ENCODE assay signal across 2 cellular contexts in genomic region chr9:136429075-136429628, GRCh38.
TF ChIP-seq lines count a peak whose summit lies in the region.

No MANE protein-coding gene starts in this region.

TF ChIP-seq in HCT116, 20 proteins besides CTCF, POLR2A, EP300 and RAD21:
- no peak for TF ChIP-seq EZH2phosphoT487 (IDR thresholded peaks at IDR 0.05; ENCODE audit: borderline replicate concordance)
- no peak for TF ChIP-seq SP1 (IDR thresholded peaks at IDR 0.05; ENCODE audit: low read depth)
- TF ChIP-seq ZNF274 (IDR thresholded peaks at IDR 0.05; ENCODE audit: low read depth, low read length): no peak
- no peak for TF ChIP-seq YY1 (IDR thresholded peaks at IDR 0.05; ENCODE audit: extremely low read depth, insufficient replicate concordance, low read depth, low read length)
- TF ChIP-seq SIN3A (IDR thresholded peaks at IDR 0.05; ENCODE audit: low read depth): no peak
- TF ChIP-seq FOSL1 (IDR thresholded peaks at IDR 0.05; ENCODE audit: low read depth): no peak
- TF ChIP-seq POLR2AphosphoS5 (IDR thresholded peaks at IDR 0.05; ENCODE audit: low read depth, low read length): no peak
- no peak for TF ChIP-seq EGR1 (IDR thresholded peaks at IDR 0.05; ENCODE audit: low read depth)
- TF ChIP-seq EZH2 (IDR thresholded peaks at IDR 0.05): no peak
- TF ChIP-seq CBX3 (IDR thresholded peaks at IDR 0.05; ENCODE audit: low read depth): no peak
- no peak for TF ChIP-seq ELF1 (IDR thresholded peaks at IDR 0.05; ENCODE audit: borderline replicate concordance, low read depth)
- TF ChIP-seq ZFX (IDR thresholded peaks at IDR 0.05): no peak
- no peak for TF ChIP-seq JUND (IDR thresholded peaks at IDR 0.05)
- no peak for TF ChIP-seq CEBPB (IDR thresholded peaks at IDR 0.05; ENCODE audit: low read depth)
- no peak for TF ChIP-seq TCF7L2 (IDR thresholded peaks at IDR 0.05; ENCODE audit: borderline replicate concordance, extremely low read depth, insufficient read depth, insufficient read length)

TF ChIP-seq in K562, 482 proteins besides CTCF, POLR2A, EP300 and RAD21:
- TF ChIP-seq POLR2G (IDR thresholded peaks at IDR 0.05; ENCODE audit: low read depth, low read length) (peak; percentile 55; the same call in 1 of the 2 replicates), E2F5 (CRISPR knock-in tag; IDR thresholded peaks at IDR 0.05) (no peak), FOS (IDR thresholded peaks at IDR 0.05; ENCODE audit: extremely low read depth, insufficient read length) (no peak), HDAC1 (IDR thresholded peaks at IDR 0.05) (no peak), RBFOX2 (IDR thresholded peaks at IDR 0.05; ENCODE audit: low read depth, low read length) (0 out of 2 replicates have a peak, but pooled peaks have one; percentile 18), ZBED1 (IDR thresholded peaks at IDR 0.05) (no peak)
- TF ChIP-seq, protein P1, sequence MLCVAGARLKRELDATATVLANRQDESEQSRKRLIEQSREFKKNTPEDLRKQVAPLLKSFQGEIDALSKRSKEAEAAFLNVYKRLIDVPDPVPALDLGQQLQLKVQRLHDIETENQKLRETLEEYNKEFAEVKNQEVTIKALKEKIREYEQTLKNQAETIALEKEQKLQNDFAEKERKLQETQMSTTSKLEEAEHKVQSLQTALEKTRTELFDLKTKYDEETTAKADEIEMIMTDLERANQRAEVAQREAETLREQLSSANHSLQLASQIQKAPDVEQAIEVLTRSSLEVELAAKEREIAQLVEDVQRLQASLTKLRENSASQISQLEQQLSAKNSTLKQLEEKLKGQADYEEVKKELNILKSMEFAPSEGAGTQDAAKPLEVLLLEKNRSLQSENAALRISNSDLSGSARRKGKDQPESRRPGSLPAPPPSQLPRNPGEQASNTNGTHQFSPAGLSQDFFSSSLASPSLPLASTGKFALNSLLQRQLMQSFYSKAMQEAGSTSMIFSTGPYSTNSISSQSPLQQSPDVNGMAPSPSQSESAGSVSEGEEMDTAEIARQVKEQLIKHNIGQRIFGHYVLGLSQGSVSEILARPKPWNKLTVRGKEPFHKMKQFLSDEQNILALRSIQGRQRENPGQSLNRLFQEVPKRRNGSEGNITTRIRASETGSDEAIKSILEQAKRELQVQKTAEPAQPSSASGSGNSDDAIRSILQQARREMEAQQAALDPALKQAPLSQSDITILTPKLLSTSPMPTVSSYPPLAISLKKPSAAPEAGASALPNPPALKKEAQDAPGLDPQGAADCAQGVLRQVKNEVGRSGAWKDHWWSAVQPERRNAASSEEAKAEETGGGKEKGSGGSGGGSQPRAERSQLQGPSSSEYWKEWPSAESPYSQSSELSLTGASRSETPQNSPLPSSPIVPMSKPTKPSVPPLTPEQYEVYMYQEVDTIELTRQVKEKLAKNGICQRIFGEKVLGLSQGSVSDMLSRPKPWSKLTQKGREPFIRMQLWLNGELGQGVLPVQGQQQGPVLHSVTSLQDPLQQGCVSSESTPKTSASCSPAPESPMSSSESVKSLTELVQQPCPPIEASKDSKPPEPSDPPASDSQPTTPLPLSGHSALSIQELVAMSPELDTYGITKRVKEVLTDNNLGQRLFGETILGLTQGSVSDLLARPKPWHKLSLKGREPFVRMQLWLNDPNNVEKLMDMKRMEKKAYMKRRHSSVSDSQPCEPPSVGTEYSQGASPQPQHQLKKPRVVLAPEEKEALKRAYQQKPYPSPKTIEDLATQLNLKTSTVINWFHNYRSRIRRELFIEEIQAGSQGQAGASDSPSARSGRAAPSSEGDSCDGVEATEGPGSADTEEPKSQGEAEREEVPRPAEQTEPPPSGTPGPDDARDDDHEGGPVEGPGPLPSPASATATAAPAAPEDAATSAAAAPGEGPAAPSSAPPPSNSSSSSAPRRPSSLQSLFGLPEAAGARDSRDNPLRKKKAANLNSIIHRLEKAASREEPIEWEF (CRISPR knock-in tag; IDR thresholded peaks at IDR 0.05): no peak
- TF ChIP-seq, protein P2, sequence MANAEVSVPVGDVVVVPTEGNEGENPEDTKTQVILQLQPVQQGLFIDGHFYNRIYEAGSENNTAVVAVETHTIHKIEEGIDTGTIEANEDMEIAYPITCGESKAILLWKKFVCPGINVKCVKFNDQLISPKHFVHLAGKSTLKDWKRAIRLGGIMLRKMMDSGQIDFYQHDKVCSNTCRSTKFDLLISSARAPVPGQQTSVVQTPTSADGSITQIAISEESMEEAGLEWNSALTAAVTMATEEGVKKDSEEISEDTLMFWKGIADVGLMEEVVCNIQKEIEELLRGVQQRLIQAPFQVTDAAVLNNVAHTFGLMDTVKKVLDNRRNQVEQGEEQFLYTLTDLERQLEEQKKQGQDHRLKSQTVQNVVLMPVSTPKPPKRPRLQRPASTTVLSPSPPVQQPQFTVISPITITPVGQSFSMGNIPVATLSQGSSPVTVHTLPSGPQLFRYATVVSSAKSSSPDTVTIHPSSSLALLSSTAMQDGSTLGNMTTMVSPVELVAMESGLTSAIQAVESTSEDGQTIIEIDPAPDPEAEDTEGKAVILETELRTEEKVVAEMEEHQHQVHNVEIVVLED (CRISPR knock-in tag; IDR thresholded peaks at IDR 0.05): no peak
